ENCODE assay signal across 1 cellular context in genomic region chr19:39582891-39583625, GRCh38.
TF ChIP-seq lines count a peak whose summit lies in the region.

No MANE protein-coding gene starts in this region.

TF ChIP-seq in HEK293, 187 proteins besides CTCF, POLR2A, EP300 and RAD21 (continued from another document):
- TF ChIP-seq, protein P1, sequence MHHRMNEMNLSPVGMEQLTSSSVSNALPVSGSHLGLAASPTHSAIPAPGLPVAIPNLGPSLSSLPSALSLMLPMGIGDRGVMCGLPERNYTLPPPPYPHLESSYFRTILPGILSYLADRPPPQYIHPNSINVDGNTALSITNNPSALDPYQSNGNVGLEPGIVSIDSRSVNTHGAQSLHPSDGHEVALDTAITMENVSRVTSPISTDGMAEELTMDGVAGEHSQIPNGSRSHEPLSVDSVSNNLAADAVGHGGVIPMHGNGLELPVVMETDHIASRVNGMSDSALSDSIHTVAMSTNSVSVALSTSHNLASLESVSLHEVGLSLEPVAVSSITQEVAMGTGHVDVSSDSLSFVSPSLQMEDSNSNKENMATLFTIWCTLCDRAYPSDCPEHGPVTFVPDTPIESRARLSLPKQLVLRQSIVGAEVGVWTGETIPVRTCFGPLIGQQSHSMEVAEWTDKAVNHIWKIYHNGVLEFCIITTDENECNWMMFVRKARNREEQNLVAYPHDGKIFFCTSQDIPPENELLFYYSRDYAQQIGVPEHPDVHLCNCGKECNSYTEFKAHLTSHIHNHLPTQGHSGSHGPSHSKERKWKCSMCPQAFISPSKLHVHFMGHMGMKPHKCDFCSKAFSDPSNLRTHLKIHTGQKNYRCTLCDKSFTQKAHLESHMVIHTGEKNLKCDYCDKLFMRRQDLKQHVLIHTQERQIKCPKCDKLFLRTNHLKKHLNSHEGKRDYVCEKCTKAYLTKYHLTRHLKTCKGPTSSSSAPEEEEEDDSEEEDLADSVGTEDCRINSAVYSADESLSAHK (tag by site-specific recombination; IDR thresholded peaks at IDR 0.05): no peak
- TF ChIP-seq, protein P2, sequence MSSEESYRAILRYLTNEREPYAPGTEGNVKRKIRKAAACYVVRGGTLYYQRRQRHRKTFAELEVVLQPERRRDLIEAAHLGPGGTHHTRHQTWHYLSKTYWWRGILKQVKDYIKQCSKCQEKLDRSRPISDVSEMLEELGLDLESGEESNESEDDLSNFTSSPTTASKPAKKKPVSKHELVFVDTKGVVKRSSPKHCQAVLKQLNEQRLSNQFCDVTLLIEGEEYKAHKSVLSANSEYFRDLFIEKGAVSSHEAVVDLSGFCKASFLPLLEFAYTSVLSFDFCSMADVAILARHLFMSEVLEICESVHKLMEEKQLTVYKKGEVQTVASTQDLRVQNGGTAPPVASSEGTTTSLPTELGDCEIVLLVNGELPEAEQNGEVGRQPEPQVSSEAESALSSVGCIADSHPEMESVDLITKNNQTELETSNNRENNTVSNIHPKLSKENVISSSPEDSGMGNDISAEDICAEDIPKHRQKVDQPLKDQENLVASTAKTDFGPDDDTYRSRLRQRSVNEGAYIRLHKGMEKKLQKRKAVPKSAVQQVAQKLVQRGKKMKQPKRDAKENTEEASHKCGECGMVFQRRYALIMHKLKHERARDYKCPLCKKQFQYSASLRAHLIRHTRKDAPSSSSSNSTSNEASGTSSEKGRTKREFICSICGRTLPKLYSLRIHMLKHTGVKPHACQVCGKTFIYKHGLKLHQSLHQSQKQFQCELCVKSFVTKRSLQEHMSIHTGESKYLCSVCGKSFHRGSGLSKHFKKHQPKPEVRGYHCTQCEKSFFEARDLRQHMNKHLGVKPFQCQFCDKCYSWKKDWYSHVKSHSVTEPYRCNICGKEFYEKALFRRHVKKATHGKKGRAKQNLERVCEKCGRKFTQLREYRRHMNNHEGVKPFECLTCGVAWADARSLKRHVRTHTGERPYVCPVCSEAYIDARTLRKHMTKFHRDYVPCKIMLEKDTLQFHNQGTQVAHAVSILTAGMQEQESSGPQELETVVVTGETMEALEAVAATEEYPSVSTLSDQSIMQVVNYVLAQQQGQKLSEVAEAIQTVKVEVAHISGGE (tag by site-specific recombination; conservative IDR thresholded peaks at IDR 0.05; ENCODE audit: low read depth): no peak
- TF ChIP-seq ZNF211 (tag by site-specific recombination; IDR thresholded peaks at IDR 0.05; ENCODE audit: low read depth) (no peak), EGR2 (tag by site-specific recombination; IDR thresholded peaks at IDR 0.05; ENCODE audit: low read depth) (peak; percentile 42; the same call in 1 of the 2 replicates), MYNN (tag by site-specific recombination; IDR thresholded peaks at IDR 0.05; ENCODE audit: borderline replicate concordance) (no peak), ZFP3 (tag by site-specific recombination; IDR thresholded peaks at IDR 0.05; ENCODE audit: low read depth) (no peak), KLF9 (tag by site-specific recombination; IDR thresholded peaks at IDR 0.05; ENCODE audit: low read depth) (no peak), ZNF776 (tag by site-specific recombination; IDR thresholded peaks at IDR 0.05; ENCODE audit: borderline replicate concordance) (no peak)
